ENCODE assay signal across 23 cellular contexts in the genomic region with DNA sequence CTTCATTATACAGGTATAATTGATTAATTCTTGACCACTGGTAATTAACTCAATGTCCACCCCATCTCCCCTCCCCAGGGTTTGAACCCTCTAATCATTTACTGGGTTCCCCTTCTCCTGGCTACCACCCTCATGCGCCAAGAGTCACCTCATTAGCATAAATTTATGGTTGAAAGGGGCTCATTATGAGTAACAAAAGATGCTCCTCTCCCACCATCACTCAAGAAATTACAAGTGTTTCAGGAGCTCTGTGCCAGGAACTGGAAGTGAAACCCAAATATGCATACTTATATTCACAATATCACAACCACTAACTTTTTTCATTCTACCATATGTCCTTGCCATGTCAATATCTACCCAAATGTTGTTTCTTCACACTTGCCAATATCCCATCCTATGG.
"Had no signal": no experiment of that assay in that cellular context is flagged by ENCODE, and none has a peak within 500 bp of the region (broad histone marks: within the 10 kb centered on the region; RNA-seq: fewer than 3 reads in every experiment).

No MANE protein-coding gene starts in this region.

- ATAC-seq: body of pancreas, gastroesophageal sphincter, heart left ventricle, natural killer cell had no signal

- H3K27ac Mint-ChIP-seq: activated naive CD4-positive, alpha-beta T cell treated with anti-CD3 and anti-CD28 coated beads, Interleukin-2, amount 50 U/mL, for 24 hours; activated T-helper 1 cell treated with anti-CD3 and anti-CD28 coated beads, Interleukin-12 subunit alpha, Interleukin-12 subunit beta, Interleukin-2, Interleukin-4 antibody, amounts not matched to agents 30 ng/mL and 10 ng/mL and 1 ng/mL, durations not matched to agents 14 hours and 24 hours and 36 hours; natural killer cell; progenitor cell of endocrine pancreas had no signal

- H3K36me3 Mint-ChIP-seq: natural killer cell had no signal

- H3K27ac ChIP-seq: body of pancreas, cardiac muscle cell, epithelial cell of prostate, gastroesophageal sphincter, heart left ventricle, spleen, stomach, suprapubic skin, tibial nerve, VCaP had no signal

- H3K9me3 ChIP-seq: body of pancreas, gastroesophageal sphincter, stomach, suprapubic skin had no signal

- FAIRE-seq: islet of Langerhans had no signal

- H3K9me3 Mint-ChIP-seq: activated naive CD4-positive, alpha-beta T cell treated with anti-CD3 and anti-CD28 coated beads, Interleukin-2, amount 50 U/mL, for 24 hours; natural killer cell had no signal

- DNase-seq: activated CD4-positive, CD25-positive, alpha-beta regulatory T cell treated with anti-CD3 and anti-CD28 coated beads, Interleukin-2, amount 50 U/mL, for 72 hours; activated CD8-positive, alpha-beta memory T cell treated with anti-CD3 and anti-CD28 coated beads, Interleukin-2, amount 50 U/mL, for 48 hours; activated gamma-delta T cell treated with Interleukin-2 at 50 U/mL for 16 hours; anterior cingulate cortex; body of pancreas; cortex of kidney; heart left ventricle; midbrain; natural killer cell; spleen; stimulated activated CD4-positive, alpha-beta T cell treated with anti-CD3 and anti-CD28 coated beads, Interleukin-4, amount 100 ng/mL, for 1 hour; stomach; T-helper 2 cell had no signal

- H3K36me3 ChIP-seq: cardiac muscle cell, gastroesophageal sphincter, spleen, stomach, suprapubic skin, tibial nerve had no signal

- H3K27me3 Mint-ChIP-seq: activated naive CD4-positive, alpha-beta T cell treated with anti-CD3 and anti-CD28 coated beads, Interleukin-2, amount 50 U/mL, for 24 hours; progenitor cell of endocrine pancreas had no signal

- H3K4me3 Mint-ChIP-seq: activated naive CD4-positive, alpha-beta T cell treated with anti-CD3 and anti-CD28 coated beads, Interleukin-2, amount 50 U/mL, for 24 hours; activated T-helper 1 cell treated with anti-CD3 and anti-CD28 coated beads, Interleukin-12 subunit alpha, Interleukin-12 subunit beta, Interleukin-2, Interleukin-4 antibody, amounts not matched to agents 30 ng/mL and 10 ng/mL and 1 ng/mL, durations not matched to agents 14 hours and 24 hours and 36 hours; natural killer cell had no signal

- H3K4me3 ChIP-seq: body of pancreas, cardiac muscle cell, gastroesophageal sphincter, heart left ventricle, spleen, stomach, suprapubic skin, tibial nerve had no signal

- H3K27me3 ChIP-seq: body of pancreas, cardiac muscle cell, gastroesophageal sphincter, heart left ventricle, spleen, stomach, suprapubic skin, tibial nerve had no signal
